1 cellular context compared by ENCODE assay signal in the genomic region with DNA sequence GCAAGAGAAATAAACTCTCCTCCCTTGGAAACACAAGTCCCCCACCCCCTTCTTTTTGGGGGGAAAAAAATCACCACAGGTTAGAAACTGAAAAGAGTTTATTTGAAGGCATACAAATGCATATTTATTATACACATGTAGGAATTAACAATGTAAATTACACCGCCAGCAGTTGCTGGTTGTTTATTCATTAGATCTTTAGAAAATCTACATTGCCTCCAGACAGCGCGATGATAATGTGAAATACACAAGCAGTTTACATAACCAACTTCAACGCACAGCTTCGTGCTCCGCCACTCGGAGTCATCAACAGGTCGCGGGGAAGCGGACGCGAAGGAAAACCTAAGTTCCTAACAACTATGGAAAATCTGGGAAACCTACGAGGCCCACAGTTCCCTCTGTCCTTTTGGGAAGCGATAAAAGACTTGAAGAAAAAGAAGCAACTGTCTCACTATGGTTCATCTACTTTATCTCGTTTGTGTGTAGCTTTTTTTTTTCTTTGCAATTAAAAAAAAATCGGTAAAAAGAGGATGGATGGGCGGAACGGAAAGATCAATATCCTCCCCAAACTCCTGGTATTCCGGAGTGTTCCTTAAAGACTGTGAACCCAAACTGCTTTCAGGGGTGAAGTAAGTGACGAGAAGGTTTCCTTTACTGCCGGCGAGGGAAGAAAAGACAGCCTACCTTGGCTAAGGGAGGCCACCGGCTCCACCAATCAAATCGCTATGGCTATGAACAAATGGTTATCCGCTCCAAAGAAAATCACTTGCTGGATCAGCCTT.
TF ChIP-seq lines count a peak whose summit lies in the region.

No MANE protein-coding gene starts in this region.

TF ChIP-seq in endothelial cell of umbilical vein, 7 proteins besides CTCF, POLR2A, EP300 and RAD21:
- TF ChIP-seq MYC (IDR thresholded peaks at IDR 0.05; ENCODE audit: low read depth, low read length) (no peak), EZH2 (IDR thresholded peaks at IDR 0.05; ENCODE audit: borderline replicate concordance, low read depth, low read length, severe bottlenecking) (peak; percentile 59)
